Comparison of ENCODE assay signal across 1 cellular context in the genomic region with DNA sequence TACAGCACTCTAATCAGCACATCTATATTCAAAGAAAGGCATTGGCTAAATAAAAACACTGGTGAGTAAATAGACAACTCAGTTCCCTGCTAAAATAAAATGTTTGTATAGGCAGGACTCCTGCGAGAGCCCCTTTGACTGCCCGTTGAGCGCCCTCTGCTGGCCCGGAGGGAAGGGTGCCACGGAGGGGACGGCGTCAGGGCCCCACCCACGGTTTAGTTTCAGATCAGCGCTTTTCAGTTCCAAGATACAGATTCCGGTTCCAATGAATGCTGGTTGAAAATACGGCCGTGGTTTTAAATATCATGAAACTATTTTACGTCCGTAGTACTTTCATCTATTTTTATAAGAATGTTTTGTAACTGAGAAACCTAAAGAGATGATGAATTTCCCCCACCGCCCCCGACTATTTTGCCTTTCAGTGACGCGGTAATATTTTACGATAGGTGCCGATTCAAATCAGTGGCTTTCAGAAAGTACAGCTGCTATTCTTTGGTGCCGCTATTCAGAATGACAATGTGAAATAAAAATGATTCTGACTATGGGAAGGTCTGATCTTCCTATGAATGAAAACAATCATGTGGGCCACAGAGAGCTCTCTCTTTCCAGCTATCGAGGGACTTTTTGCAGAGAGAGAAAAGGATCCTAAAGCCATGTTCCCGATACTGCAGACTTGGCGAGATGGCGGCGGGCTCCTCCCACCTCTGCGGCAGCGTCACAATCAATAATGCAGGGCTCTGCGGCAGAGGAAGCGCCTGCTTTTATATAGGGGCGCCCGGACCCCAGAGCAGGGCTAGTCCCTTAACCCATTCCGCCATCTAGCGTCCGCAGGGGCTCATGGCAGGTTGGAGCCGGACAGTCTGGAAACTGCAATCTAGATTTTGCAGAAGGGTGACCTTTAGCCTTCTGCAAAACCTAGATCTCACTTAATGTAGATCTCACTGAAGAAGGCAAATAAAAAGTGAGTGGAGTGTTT.
TF ChIP-seq lines count a peak whose summit lies in the region.

No MANE protein-coding gene starts in this region.

TF ChIP-seq in K562, 482 proteins besides CTCF, POLR2A, EP300 and RAD21 (continued from another document and continues in another):
- TF ChIP-seq, protein P1, sequence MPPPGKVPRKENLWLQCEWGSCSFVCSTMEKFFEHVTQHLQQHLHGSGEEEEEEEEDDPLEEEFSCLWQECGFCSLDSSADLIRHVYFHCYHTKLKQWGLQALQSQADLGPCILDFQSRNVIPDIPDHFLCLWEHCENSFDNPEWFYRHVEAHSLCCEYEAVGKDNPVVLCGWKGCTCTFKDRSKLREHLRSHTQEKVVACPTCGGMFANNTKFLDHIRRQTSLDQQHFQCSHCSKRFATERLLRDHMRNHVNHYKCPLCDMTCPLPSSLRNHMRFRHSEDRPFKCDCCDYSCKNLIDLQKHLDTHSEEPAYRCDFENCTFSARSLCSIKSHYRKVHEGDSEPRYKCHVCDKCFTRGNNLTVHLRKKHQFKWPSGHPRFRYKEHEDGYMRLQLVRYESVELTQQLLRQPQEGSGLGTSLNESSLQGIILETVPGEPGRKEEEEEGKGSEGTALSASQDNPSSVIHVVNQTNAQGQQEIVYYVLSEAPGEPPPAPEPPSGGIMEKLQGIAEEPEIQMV (tag; conservative IDR thresholded peaks at IDR 0.05; ENCODE audit: low read depth): no peak
- TF ChIP-seq, protein P2, sequence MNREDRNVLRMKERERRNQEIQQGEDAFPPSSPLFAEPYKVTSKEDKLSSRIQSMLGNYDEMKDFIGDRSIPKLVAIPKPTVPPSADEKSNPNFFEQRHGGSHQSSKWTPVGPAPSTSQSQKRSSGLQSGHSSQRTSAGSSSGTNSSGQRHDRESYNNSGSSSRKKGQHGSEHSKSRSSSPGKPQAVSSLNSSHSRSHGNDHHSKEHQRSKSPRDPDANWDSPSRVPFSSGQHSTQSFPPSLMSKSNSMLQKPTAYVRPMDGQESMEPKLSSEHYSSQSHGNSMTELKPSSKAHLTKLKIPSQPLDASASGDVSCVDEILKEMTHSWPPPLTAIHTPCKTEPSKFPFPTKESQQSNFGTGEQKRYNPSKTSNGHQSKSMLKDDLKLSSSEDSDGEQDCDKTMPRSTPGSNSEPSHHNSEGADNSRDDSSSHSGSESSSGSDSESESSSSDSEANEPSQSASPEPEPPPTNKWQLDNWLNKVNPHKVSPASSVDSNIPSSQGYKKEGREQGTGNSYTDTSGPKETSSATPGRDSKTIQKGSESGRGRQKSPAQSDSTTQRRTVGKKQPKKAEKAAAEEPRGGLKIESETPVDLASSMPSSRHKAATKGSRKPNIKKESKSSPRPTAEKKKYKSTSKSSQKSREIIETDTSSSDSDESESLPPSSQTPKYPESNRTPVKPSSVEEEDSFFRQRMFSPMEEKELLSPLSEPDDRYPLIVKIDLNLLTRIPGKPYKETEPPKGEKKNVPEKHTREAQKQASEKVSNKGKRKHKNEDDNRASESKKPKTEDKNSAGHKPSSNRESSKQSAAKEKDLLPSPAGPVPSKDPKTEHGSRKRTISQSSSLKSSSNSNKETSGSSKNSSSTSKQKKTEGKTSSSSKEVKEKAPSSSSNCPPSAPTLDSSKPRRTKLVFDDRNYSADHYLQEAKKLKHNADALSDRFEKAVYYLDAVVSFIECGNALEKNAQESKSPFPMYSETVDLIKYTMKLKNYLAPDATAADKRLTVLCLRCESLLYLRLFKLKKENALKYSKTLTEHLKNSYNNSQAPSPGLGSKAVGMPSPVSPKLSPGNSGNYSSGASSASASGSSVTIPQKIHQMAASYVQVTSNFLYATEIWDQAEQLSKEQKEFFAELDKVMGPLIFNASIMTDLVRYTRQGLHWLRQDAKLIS (CRISPR knock-in tag; IDR thresholded peaks at IDR 0.05): no peak
- 0 out of 4 replicates have a peak, but pooled peaks of 1 of the 2 experiments have one; percentile 49 for TF ChIP-seq TEAD1 (CRISPR knock-in tag; IDR thresholded peaks at IDR 0.05)
- no peak for TF ChIP-seq OTX1 (CRISPR knock-in tag; IDR thresholded peaks at IDR 0.05)
- TF ChIP-seq, protein P3, sequence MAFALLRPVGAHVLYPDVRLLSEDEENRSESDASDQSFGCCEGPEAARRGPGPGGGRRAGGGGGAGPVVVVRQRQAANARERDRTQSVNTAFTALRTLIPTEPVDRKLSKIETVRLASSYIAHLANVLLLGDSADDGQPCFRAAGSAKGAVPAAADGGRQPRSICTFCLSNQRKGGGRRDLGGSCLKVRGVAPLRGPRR (CRISPR knock-in tag; IDR thresholded peaks at IDR 0.05): no peak
- TF ChIP-seq, protein P4, sequence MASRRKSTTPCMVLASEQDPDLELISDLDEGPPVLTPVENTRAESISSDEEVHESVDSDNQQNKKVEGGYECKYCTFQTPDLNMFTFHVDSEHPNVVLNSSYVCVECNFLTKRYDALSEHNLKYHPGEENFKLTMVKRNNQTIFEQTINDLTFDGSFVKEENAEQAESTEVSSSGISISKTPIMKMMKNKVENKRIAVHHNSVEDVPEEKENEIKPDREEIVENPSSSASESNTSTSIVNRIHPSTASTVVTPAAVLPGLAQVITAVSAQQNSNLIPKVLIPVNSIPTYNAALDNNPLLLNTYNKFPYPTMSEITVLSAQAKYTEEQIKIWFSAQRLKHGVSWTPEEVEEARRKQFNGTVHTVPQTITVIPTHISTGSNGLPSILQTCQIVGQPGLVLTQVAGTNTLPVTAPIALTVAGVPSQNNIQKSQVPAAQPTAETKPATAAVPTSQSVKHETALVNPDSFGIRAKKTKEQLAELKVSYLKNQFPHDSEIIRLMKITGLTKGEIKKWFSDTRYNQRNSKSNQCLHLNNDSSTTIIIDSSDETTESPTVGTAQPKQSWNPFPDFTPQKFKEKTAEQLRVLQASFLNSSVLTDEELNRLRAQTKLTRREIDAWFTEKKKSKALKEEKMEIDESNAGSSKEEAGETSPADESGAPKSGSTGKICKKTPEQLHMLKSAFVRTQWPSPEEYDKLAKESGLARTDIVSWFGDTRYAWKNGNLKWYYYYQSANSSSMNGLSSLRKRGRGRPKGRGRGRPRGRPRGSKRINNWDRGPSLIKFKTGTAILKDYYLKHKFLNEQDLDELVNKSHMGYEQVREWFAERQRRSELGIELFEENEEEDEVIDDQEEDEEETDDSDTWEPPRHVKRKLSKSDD (conservative IDR thresholded peaks at IDR 0.05; ENCODE audit: low read length): no peak
- TF ChIP-seq, protein P5, sequence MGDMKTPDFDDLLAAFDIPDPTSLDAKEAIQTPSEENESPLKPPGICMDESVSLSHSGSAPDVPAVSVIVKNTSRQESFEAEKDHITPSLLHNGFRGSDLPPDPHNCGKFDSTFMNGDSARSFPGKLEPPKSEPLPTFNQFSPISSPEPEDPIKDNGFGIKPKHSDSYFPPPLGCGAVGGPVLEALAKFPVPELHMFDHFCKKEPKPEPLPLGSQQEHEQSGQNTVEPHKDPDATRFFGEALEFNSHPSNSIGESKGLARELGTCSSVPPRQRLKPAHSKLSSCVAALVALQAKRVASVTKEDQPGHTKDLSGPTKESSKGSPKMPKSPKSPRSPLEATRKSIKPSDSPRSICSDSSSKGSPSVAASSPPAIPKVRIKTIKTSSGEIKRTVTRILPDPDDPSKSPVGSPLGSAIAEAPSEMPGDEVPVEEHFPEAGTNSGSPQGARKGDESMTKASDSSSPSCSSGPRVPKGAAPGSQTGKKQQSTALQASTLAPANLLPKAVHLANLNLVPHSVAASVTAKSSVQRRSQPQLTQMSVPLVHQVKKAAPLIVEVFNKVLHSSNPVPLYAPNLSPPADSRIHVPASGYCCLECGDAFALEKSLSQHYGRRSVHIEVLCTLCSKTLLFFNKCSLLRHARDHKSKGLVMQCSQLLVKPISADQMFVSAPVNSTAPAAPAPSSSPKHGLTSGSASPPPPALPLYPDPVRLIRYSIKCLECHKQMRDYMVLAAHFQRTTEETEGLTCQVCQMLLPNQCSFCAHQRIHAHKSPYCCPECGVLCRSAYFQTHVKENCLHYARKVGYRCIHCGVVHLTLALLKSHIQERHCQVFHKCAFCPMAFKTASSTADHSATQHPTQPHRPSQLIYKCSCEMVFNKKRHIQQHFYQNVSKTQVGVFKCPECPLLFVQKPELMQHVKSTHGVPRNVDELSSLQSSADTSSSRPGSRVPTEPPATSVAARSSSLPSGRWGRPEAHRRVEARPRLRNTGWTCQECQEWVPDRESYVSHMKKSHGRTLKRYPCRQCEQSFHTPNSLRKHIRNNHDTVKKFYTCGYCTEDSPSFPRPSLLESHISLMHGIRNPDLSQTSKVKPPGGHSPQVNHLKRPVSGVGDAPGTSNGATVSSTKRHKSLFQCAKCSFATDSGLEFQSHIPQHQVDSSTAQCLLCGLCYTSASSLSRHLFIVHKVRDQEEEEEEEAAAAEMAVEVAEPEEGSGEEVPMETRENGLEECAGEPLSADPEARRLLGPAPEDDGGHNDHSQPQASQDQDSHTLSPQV (IDR thresholded peaks at IDR 0.05): 0 out of 2 replicates have a peak, but pooled peaks have one; percentile 6
- 0 out of 2 replicates have a peak, but pooled peaks have one; percentile 30 for TF ChIP-seq POLR2G (IDR thresholded peaks at IDR 0.05; ENCODE audit: low read depth, low read length)
- TF ChIP-seq, protein P6, sequence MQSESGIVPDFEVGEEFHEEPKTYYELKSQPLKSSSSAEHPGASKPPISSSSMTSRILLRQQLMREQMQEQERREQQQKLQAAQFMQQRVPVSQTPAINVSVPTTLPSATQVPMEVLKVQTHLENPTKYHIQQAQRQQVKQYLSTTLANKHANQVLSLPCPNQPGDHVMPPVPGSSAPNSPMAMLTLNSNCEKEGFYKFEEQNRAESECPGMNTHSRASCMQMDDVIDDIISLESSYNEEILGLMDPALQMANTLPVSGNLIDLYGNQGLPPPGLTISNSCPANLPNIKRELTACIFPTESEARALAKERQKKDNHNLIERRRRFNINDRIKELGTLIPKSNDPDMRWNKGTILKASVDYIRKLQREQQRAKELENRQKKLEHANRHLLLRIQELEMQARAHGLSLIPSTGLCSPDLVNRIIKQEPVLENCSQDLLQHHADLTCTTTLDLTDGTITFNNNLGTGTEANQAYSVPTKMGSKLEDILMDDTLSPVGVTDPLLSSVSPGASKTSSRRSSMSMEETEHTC (IDR thresholded peaks at IDR 0.05): no peak
- TF ChIP-seq MTA2 (IDR thresholded peaks at IDR 0.05; ENCODE audit: low read depth): peak; percentile 60
- TF ChIP-seq, protein P7, sequence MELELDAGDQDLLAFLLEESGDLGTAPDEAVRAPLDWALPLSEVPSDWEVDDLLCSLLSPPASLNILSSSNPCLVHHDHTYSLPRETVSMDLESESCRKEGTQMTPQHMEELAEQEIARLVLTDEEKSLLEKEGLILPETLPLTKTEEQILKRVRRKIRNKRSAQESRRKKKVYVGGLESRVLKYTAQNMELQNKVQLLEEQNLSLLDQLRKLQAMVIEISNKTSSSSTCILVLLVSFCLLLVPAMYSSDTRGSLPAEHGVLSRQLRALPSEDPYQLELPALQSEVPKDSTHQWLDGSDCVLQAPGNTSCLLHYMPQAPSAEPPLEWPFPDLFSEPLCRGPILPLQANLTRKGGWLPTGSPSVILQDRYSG (tag; conservative IDR thresholded peaks at IDR 0.05; ENCODE audit: low read depth): no peak
- TF ChIP-seq NCOA2 (IDR thresholded peaks at IDR 0.05; ENCODE audit: partially characterized antibody in 2 of 2): no peak
- no peak for TF ChIP-seq ZNF444 (CRISPR knock-in tag; IDR thresholded peaks at IDR 0.05)
- TF ChIP-seq CBFB (CRISPR knock-in tag; IDR thresholded peaks at IDR 0.05): no peak
- TF ChIP-seq, protein P8, sequence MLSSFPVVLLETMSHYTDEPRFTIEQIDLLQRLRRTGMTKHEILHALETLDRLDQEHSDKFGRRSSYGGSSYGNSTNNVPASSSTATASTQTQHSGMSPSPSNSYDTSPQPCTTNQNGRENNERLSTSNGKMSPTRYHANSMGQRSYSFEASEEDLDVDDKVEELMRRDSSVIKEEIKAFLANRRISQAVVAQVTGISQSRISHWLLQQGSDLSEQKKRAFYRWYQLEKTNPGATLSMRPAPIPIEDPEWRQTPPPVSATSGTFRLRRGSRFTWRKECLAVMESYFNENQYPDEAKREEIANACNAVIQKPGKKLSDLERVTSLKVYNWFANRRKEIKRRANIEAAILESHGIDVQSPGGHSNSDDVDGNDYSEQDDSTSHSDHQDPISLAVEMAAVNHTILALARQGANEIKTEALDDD (IDR thresholded peaks at IDR 0.05): no peak
- TF ChIP-seq ZNF354B (CRISPR knock-in tag; IDR thresholded peaks at IDR 0.05): no peak
- no peak for TF ChIP-seq ZFX (CRISPR knock-in tag; IDR thresholded peaks at IDR 0.05)
- TF ChIP-seq LEF1 (IDR thresholded peaks at IDR 0.05): no peak
- TF ChIP-seq ZZZ3 (IDR thresholded peaks at IDR 0.05): no peak
- TF ChIP-seq SIN3B (IDR thresholded peaks at IDR 0.05; ENCODE audit: low read depth): no peak
- TF ChIP-seq, protein P9, sequence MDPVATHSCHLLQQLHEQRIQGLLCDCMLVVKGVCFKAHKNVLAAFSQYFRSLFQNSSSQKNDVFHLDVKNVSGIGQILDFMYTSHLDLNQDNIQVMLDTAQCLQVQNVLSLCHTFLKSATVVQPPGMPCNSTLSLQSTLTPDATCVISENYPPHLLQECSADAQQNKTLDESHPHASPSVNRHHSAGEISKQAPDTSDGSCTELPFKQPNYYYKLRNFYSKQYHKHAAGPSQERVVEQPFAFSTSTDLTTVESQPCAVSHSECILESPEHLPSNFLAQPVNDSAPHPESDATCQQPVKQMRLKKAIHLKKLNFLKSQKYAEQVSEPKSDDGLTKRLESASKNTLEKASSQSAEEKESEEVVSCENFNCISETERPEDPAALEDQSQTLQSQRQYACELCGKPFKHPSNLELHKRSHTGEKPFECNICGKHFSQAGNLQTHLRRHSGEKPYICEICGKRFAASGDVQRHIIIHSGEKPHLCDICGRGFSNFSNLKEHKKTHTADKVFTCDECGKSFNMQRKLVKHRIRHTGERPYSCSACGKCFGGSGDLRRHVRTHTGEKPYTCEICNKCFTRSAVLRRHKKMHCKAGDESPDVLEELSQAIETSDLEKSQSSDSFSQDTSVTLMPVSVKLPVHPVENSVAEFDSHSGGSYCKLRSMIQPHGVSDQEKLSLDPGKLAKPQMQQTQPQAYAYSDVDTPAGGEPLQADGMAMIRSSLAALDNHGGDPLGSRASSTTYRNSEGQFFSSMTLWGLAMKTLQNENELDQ (CRISPR knock-in tag; IDR thresholded peaks at IDR 0.05; ENCODE audit: borderline replicate concordance): no peak
- no peak for TF ChIP-seq NCOA4 (IDR thresholded peaks at IDR 0.05; ENCODE audit: partially characterized antibody)
- TF ChIP-seq MTA1 (IDR thresholded peaks at IDR 0.05; ENCODE audit: borderline replicate concordance): no peak
- TF ChIP-seq SNRNP70 (optimal IDR thresholded peaks at IDR 0.05; ENCODE audit: low read depth, low read length): no peak
- no peak for TF ChIP-seq PURB (CRISPR knock-in tag; IDR thresholded peaks at IDR 0.05; ENCODE audit: low read depth)
- no peak for TF ChIP-seq GTF2A2 (tag; IDR thresholded peaks at IDR 0.05)
- no peak for TF ChIP-seq ZNF133 (CRISPR knock-in tag; IDR thresholded peaks at IDR 0.05)
- no peak for TF ChIP-seq ZNF197 (CRISPR knock-in tag; IDR thresholded peaks at IDR 0.05; ENCODE audit: low read depth)
